In the genomic region with DNA sequence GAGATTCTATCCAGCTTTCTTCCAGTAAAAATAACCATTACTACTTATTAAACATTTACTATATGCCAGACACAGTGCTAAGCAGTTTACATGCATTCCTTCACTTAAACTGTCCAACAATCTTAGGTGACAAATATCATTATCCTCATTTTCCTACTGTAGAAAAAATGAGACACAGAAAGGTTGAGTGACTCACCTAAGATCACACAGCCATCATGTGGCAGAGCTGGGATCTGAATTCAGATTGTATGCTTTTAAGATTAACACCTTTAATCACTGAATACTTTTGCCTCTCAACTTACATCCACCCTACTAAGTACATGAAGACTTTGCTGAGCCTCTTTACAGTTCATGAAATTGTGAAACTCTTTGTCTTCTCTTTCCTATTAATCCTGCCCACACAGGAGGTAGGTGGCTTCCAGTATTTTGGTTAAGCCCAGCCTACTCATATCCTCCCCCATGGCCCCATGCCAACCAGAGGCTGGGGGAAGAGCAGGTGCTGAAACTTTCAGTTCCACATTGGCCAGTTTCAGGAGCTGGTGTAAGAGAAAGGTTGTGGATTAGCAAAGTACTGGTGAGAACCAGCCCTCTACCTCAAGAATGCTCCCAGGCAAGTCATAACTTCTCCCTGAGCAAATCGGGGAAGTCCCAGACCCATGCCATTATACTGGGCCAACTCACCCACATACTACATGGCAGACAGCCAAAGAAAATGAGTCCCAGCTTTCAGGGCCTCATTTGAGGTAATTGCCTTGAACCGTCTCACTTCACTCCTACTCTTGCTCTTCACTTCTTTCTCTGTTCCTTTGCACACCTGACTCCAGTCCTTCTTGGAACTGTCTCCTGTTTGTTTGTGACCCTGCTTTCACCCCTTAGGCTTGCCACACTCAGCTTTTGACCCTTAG, we compare ENCODE assay signal across 1 cellular context.
TF ChIP-seq lines count a peak whose summit lies in the region.

No MANE protein-coding gene starts in this region.

TF ChIP-seq in GM23338, 12 proteins besides CTCF, POLR2A, EP300 and RAD21 (continued from another document):
- no peak for TF ChIP-seq REST (IDR thresholded peaks at IDR 0.05; ENCODE audit: unreplicated experiment)
- TF ChIP-seq STAT1 (IDR thresholded peaks at IDR 0.05; ENCODE audit: unreplicated experiment) = no peak
TF ChIP-seq in GM23338: peak in this region for 0.
